ENCODE assay signal across 1 cellular context in genomic region chr10:32922164-32922563, GRCh38.
TF ChIP-seq lines count a peak whose summit lies in the region.

No MANE protein-coding gene starts in this region.

TF ChIP-seq in HEK293, 187 proteins besides CTCF, POLR2A, EP300 and RAD21:
- TF ChIP-seq PRDM6 (tag by site-specific recombination; IDR thresholded peaks at IDR 0.05), result 0 out of 2 replicates have a peak, but pooled peaks have one; percentile 7
- TF ChIP-seq ZNF23 (tag by site-specific recombination; IDR thresholded peaks at IDR 0.05; ENCODE audit: borderline replicate concordance), result no peak
